ENCODE assay signal across 8 cellular contexts in genomic region chr1:207751790-207752455, GRCh38. TPM values are rescaled to one million over a fixed set of nuclear protein-coding genes. Genes with fewer than 3 reads are reported as not detected.
DNase-seq lines count a peak whose midpoint lies in the region; ATAC-seq and TF ChIP-seq lines count a peak whose summit lies in the region.

CD46 (plus strand) TSS chr1:207752054; CDS start chr1:207752213, 159 bp downstream.

- peaks cover 15 to 18% of the 10 kb centered on the region in 2 donors for H3K36me3 Mint-ChIP-seq in activated naive CD4-positive, alpha-beta T cell treated with anti-CD3 and anti-CD28 coated beads, Interleukin-2, amount 50 U/mL, for 72 hours

- H3K4me2 ChIP-seq in osteoblast (ENCODE audit: insufficient read depth, low read length), result peak within 1 kb of the TSS; percentile 96

- ATAC-seq in HG02610 (IDR thresholded peaks at IDR 0.05; ENCODE audit: unreplicated experiment) (peak; percentile 97), thoracic aorta (ENCODE audit: insufficient number of reproducible peaks, low FRiP score, low read depth) (peak; percentile 97)
- ATAC-seq in activated naive CD4-positive, alpha-beta T cell treated with anti-CD3 and anti-CD28 coated beads, Interleukin-2, amount 50 U/mL, for 72 hours, result peak; percentile 97 to 98

- H4K20me1 ChIP-seq in osteoblast (ENCODE audit: insufficient read depth, low read length), result peaks cover 31% of the 10 kb centered on the region

- no peaks in the 10 kb centered on the region for H3K27me3 ChIP-seq in osteoblast (ENCODE audit: insufficient read depth, low read length)
- no peaks in the 10 kb centered on the region for H3K27me3 ChIP-seq in thoracic aorta (replicated peaks; ENCODE audit: insufficient read depth)

- H2AFZ ChIP-seq in osteoblast (ENCODE audit: low read length), result peak within 1 kb of the TSS; percentile 97

- H3K9me3 Mint-ChIP-seq in activated naive CD4-positive, alpha-beta T cell treated with anti-CD3 and anti-CD28 coated beads, Interleukin-2, amount 50 U/mL, for 72 hours, result no peaks in the 10 kb centered on the region

- H3K4me3 ChIP-seq in GM08714 (ENCODE audit: low read length), result peak within 1 kb of the TSS; percentile 78
- H3K4me3 ChIP-seq in osteoblast (ENCODE audit: insufficient read depth, low read length), result peak within 1 kb of the TSS; percentile 94
- peak within 1 kb of the TSS; percentile 93 for H3K4me3 ChIP-seq in thoracic aorta

- H3K36me3 ChIP-seq in osteoblast (ENCODE audit: insufficient read depth, low read length) (peaks cover under 1% of the 10 kb centered on the region), thoracic aorta (no peaks in the 10 kb centered on the region)

- peak; percentile 98 for DNase-seq in NCI-H1092 treated with DMSO at 0.1 percent for 48 hours (lab: John Stamatoyannopoulos, UW)
- peak; percentile 99 for DNase-seq in SKM-1 (lab: John Stamatoyannopoulos, UW; ENCODE audit: unreplicated experiment)
- peak; percentile 93 to 97 for DNase-seq in activated naive CD4-positive, alpha-beta T cell treated with anti-CD3 and anti-CD28 coated beads, Interleukin-2, amount 50 U/mL, for 72 hours (ENCODE audit: low spot score in 2 of 2)
- DNase-seq in glomerular visceral epithelial cell (ENCODE audit: extremely low spot score), result peak; percentile 97
- peak; percentile 95 for DNase-seq in osteoblast (ENCODE audit: insufficient read length, low spot score, missing footprints)
- peak; percentile 90 for DNase-seq in thoracic aorta (ENCODE audit: low spot score)

- TF ChIP-seq CTCF in osteoblast (IDR thresholded peaks at IDR 0.05; ENCODE audit: extremely low read depth, low read depth, low read length) (no peak), thoracic aorta (IDR thresholded peaks at IDR 0.05) (no peak)

- H3K4me1 ChIP-seq in osteoblast (ENCODE audit: insufficient read depth, low read length) (peaks cover 10% of the 10 kb centered on the region), thoracic aorta (ENCODE audit: control insufficient read depth in 1 of 2, low read depth in 2 of 2) (peaks cover 13 to 49% of the 10 kb centered on the region in 2 donors)

- H3K27ac Mint-ChIP-seq in activated naive CD4-positive, alpha-beta T cell treated with anti-CD3 and anti-CD28 coated beads, Interleukin-2, amount 50 U/mL, for 72 hours, result peak within 1 kb of the TSS; percentile 98 to 99

- peaks cover 48% of the 10 kb centered on the region for H3K79me2 ChIP-seq in osteoblast (ENCODE audit: insufficient read depth, low read length)

- H3K9me3 ChIP-seq in osteoblast (ENCODE audit: low read depth, low read length) (no peaks in the 10 kb centered on the region), thoracic aorta (no peaks in the 10 kb centered on the region)

- H3K27ac ChIP-seq in osteoblast (ENCODE audit: low read depth, low read length), result peak within 1 kb of the TSS; percentile 68
- H3K27ac ChIP-seq in thoracic aorta, result peak within 1 kb of the TSS; percentile 93 to 97

RNA-seq across cellular contexts. Expression of gene CD46, which starts in this region (rescaled TPM):
- 10 to 100 TPM; 77.5 to 92.0 TPM for total RNA-seq in activated naive CD4-positive, alpha-beta T cell treated with anti-CD3 and anti-CD28 coated beads, Interleukin-2, amount 50 U/mL, for 72 hours
- total RNA-seq in osteoblast, result 92.6 and 98.7 TPM in 2 replicates
- total RNA-seq in thoracic aorta, result 100 to 1,000 TPM; 138 to 202 TPM

Comparison
In these comparisons a context has a peak if more than half of its experiments do, and no peak if none do; other contexts are left out.
1. Peak in every context shown above with its lines: DNase-seq, ATAC-seq, H3K4me3 ChIP-seq and H3K27ac ChIP-seq.